In the genomic region with DNA sequence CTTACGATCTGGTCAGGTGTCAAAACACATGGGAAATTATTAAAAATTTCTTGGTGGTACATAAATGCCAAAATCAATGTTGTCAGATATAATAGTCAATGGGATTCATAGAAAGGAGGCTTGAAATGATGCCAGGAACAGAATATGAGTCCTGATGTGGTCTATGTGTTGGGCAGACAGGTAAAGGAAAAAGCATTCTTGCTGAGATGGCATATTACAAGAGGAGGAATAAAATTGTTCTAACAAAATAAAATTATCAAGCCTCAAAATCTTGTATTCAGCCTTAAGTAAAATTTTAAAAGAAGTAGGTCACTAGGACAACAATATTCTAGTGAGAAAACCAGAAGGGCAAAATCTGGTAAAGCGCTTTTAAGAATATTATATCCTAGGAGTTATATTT, we compare ENCODE assay signal across 2 cellular contexts.
TF ChIP-seq lines count a peak whose summit lies in the region.

No MANE protein-coding gene starts in this region.

TF ChIP-seq in HepG2, 621 proteins besides CTCF, POLR2A, EP300 and RAD21:
- TF ChIP-seq ESRRA (CRISPR knock-in tag; IDR thresholded peaks at IDR 0.05; ENCODE audit: low read depth) (no peak), HCFC1 (IDR thresholded peaks at IDR 0.05; ENCODE audit: low read depth, low read length) (no peak), MIER3 (CRISPR knock-in tag; IDR thresholded peaks at IDR 0.05; ENCODE audit: borderline replicate concordance) (no peak), AGO1 (IDR thresholded peaks at IDR 0.05; ENCODE audit: low read depth, low read length, poor library complexity, severe bottlenecking) (no peak), MAFK (conservative IDR thresholded peaks at IDR 0.05 in 1 of 2, IDR thresholded peaks at IDR 0.05 in 1 of 2; ENCODE audit: low read length in 2 of 2) (peak; percentile 22 to 71; a peak in 2 of 4 replicates), ZNF563 (CRISPR knock-in tag; IDR thresholded peaks at IDR 0.05) (no peak), ARNT2 (CRISPR knock-in tag; IDR thresholded peaks at IDR 0.05; ENCODE audit: low read depth) (no peak), MAFF (IDR thresholded peaks at IDR 0.05; ENCODE audit: low read depth, low read length) (peak; percentile 34; the same call in 1 of the 2 replicates), HMG20B (CRISPR knock-in tag; conservative IDR thresholded peaks at IDR 0.05) (no peak), HOXA3 (CRISPR knock-in tag; IDR thresholded peaks at IDR 0.05) (no peak), SAFB2 (CRISPR knock-in tag; IDR thresholded peaks at IDR 0.05; ENCODE audit: borderline replicate concordance, low read depth) (no peak), TCF7 (IDR thresholded peaks at IDR 0.05; ENCODE audit: low read depth) (no peak), MEIS2 (CRISPR knock-in tag; IDR thresholded peaks at IDR 0.05) (no peak), MLLT10 (CRISPR knock-in tag; IDR thresholded peaks at IDR 0.05) (no peak), ATF7 (IDR thresholded peaks at IDR 0.05) (no peak), ATF7 (CRISPR knock-in tag; IDR thresholded peaks at IDR 0.05) (no peak)
- TF ChIP-seq, protein P1, sequence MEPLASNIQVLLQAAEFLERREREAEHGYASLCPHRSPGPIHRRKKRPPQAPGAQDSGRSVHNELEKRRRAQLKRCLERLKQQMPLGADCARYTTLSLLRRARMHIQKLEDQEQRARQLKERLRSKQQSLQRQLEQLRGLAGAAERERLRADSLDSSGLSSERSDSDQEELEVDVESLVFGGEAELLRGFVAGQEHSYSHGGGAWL (CRISPR knock-in tag; IDR thresholded peaks at IDR 0.05) = no peak
- TF ChIP-seq, protein P2, sequence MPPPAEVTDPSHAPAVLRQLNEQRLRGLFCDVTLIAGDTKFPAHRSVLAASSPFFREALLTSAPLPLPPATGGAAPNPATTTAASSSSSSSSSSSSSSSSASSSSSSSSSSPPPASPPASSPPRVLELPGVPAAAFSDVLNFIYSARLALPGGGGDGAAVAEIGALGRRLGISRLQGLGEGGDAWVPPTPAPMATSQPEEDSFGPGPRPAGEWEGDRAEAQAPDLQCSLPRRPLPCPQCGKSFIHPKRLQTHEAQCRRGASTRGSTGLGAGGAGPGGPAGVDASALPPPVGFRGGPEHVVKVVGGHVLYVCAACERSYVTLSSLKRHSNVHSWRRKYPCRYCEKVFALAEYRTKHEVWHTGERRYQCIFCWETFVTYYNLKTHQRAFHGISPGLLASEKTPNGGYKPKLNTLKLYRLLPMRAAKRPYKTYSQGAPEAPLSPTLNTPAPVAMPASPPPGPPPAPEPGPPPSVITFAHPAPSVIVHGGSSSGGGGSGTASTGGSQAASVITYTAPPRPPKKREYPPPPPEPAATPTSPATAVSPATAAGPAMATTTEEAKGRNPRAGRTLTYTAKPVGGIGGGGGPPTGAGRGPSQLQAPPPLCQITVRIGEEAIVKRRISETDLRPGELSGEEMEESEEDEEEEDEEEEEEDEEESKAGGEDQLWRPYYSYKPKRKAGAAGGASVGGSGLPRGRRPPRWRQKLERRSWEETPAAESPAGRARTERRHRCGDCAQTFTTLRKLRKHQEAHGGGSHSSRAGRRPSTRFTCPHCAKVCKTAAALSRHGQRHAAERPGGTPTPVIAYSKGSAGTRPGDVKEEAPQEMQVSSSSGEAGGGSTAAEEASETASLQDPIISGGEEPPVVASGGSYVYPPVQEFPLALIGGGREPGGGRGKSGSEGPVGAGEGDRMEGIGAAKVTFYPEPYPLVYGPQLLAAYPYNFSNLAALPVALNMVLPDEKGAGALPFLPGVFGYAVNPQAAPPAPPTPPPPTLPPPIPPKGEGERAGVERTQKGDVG (CRISPR knock-in tag; IDR thresholded peaks at IDR 0.05; ENCODE audit: borderline replicate concordance) = no peak
- TF ChIP-seq, protein P3, sequence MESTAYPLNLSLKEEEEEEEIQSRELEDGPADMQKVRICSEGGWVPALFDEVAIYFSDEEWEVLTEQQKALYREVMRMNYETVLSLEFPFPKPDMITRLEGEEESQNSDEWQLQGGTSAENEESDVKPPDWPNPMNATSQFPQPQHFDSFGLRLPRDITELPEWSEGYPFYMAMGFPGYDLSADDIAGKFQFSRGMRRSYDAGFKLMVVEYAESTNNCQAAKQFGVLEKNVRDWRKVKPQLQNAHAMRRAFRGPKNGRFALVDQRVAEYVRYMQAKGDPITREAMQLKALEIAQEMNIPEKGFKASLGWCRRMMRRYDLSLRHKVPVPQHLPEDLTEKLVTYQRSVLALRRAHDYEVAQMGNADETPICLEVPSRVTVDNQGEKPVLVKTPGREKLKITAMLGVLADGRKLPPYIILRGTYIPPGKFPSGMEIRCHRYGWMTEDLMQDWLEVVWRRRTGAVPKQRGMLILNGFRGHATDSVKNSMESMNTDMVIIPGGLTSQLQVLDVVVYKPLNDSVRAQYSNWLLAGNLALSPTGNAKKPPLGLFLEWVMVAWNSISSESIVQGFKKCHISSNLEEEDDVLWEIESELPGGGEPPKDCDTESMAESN (CRISPR knock-in tag; conservative IDR thresholded peaks at IDR 0.05) = no peak

TF ChIP-seq in IMR-90, 13 proteins besides CTCF, POLR2A, EP300 and RAD21:
- TF ChIP-seq SMC3 (IDR thresholded peaks at IDR 0.05; ENCODE audit: low read depth, low read length) = no peak
- peak; percentile 33; the same call in 1 of the 2 replicates for TF ChIP-seq MAFK (IDR thresholded peaks at IDR 0.05; ENCODE audit: low read depth, low read length)
